Comparison of ENCODE assay signal across 14 cellular contexts in genomic region chrX:2484721-2485459, GRCh38. TPM values are rescaled to one million over a fixed set of nuclear protein-coding genes. Genes with fewer than 3 reads are reported as not detected.
DNase-seq lines count a peak whose midpoint lies in the region; ATAC-seq and TF ChIP-seq lines count a peak whose summit lies in the region.
"Had no signal": no experiment of that assay in that cellular context is flagged by ENCODE, and none has a peak within 500 bp of the region (broad histone marks: within the 10 kb centered on the region; RNA-seq: fewer than 3 reads in every experiment).

No MANE protein-coding gene starts in this region.

- H3K36me3 Mint-ChIP-seq in activated CD8-positive, alpha-beta T cell treated with anti-CD3 and anti-CD28 coated beads, Interleukin-2, amount 10 ng/mL, durations not matched to agents 7 days and 5 days (ENCODE audit: low read depth): peaks cover 25% of the 10 kb centered on the region
- H3K36me3 Mint-ChIP-seq in activated CD8-positive, alpha-beta T cell treated with anti-CD3 and anti-CD28 coated beads for 36 hours (ENCODE audit: low read depth): peaks cover 24% of the 10 kb centered on the region
- H3K36me3 Mint-ChIP-seq in neural progenitor cell: peaks cover 28% of the 10 kb centered on the region
- peaks cover 18% of the 10 kb centered on the region for H3K36me3 Mint-ChIP-seq in activated T-cell treated with anti-CD3 and anti-CD28 coated beads, Interleukin-2, amount 50 U/mL, for 4 hours (ENCODE audit: insufficient read depth)

- H3K27me3 Mint-ChIP-seq in activated CD8-positive, alpha-beta T cell treated with anti-CD3 and anti-CD28 coated beads, Interleukin-2, amount 10 ng/mL, durations not matched to agents 7 days and 5 days (ENCODE audit: low read depth): no peaks in the 10 kb centered on the region
- H3K27me3 Mint-ChIP-seq in activated CD8-positive, alpha-beta T cell treated with anti-CD3 and anti-CD28 coated beads for 36 hours: no peaks in the 10 kb centered on the region
- peaks cover 10% of the 10 kb centered on the region for H3K27me3 Mint-ChIP-seq in neural progenitor cell (ENCODE audit: insufficient read depth, low read depth)
- H3K27me3 Mint-ChIP-seq in activated T-cell treated with anti-CD3 and anti-CD28 coated beads, Interleukin-2, amount 50 U/mL, for 4 hours (ENCODE audit: low read depth): no peaks in the 10 kb centered on the region
- H3K27me3 Mint-ChIP-seq: stimulated activated naive CD8-positive, alpha-beta T cell treated with anti-CD3 and anti-CD28 coated beads, Interleukin-15, Interleukin-2, amounts not matched to agents 100 ng/mL and 50 ng/mL, for 24 hours had no signal

- H3K4me1 ChIP-seq in foreskin keratinocyte (no peaks in the 10 kb centered on the region), neural progenitor cell (peaks cover 20% of the 10 kb centered on the region), uterus (no peaks in the 10 kb centered on the region)
- H3K4me1 ChIP-seq: parathyroid adenoma had no signal

- no peak overlapping the region for H2AFZ ChIP-seq in neural progenitor cell (replicated peaks)
- H2AFZ ChIP-seq: parathyroid adenoma had no signal

- H3K9me3 Mint-ChIP-seq in activated CD8-positive, alpha-beta T cell treated with anti-CD3 and anti-CD28 coated beads, Interleukin-2, amount 10 ng/mL, durations not matched to agents 7 days and 5 days (ENCODE audit: insufficient read depth): peaks cover 4% of the 10 kb centered on the region
- H3K9me3 Mint-ChIP-seq in activated CD8-positive, alpha-beta T cell treated with anti-CD3 and anti-CD28 coated beads for 36 hours: peaks cover 4% of the 10 kb centered on the region
- peaks cover 4% of the 10 kb centered on the region for H3K9me3 Mint-ChIP-seq in neural progenitor cell
- peaks cover 3% of the 10 kb centered on the region for H3K9me3 Mint-ChIP-seq in activated T-cell treated with anti-CD3 and anti-CD28 coated beads, Interleukin-2, amount 50 U/mL, for 4 hours

- H3K9me3 ChIP-seq in neural progenitor cell (ENCODE audit: low read depth): no peaks in the 10 kb centered on the region
- no peaks in the 10 kb centered on the region for H3K9me3 ChIP-seq in uterus

- no peak overlapping the region for H3K4me3 ChIP-seq in neural progenitor cell
- peak overlapping the region; percentile 15 to 29 for H3K4me3 ChIP-seq in uterus
- H3K4me3 ChIP-seq: GM12878 had no signal

- H3K4me2 ChIP-seq in neural progenitor cell: peak overlapping the region; percentile 25
- H3K4me2 ChIP-seq: KMS-11 had no signal

- H3K36me3 ChIP-seq in neural progenitor cell (no peaks in the 10 kb centered on the region), uterus (no peaks in the 10 kb centered on the region)

- no peaks in the 10 kb centered on the region for H3K4me1 Mint-ChIP-seq in activated CD8-positive, alpha-beta T cell treated with anti-CD3 and anti-CD28 coated beads, Interleukin-2, amount 10 ng/mL, durations not matched to agents 7 days and 5 days (ENCODE audit: low read depth)
- H3K4me1 Mint-ChIP-seq in activated CD8-positive, alpha-beta T cell treated with anti-CD3 and anti-CD28 coated beads for 36 hours (ENCODE audit: low read depth): peaks cover 6% of the 10 kb centered on the region
- peaks cover 34% of the 10 kb centered on the region for H3K4me1 Mint-ChIP-seq in neural progenitor cell
- H3K4me1 Mint-ChIP-seq in activated T-cell treated with anti-CD3 and anti-CD28 coated beads, Interleukin-2, amount 50 U/mL, for 4 hours (ENCODE audit: low read depth): no peaks in the 10 kb centered on the region

- ATAC-seq in activated CD8-positive, alpha-beta T cell treated with anti-CD3 and anti-CD28 coated beads, Interleukin-2, amount 10 ng/mL, durations not matched to agents 7 days and 5 days: no peak
- ATAC-seq in activated CD8-positive, alpha-beta T cell treated with anti-CD3 and anti-CD28 coated beads for 36 hours: no peak
- peak; percentile 64 for ATAC-seq in foreskin keratinocyte
- no peak for ATAC-seq in GM21576 (IDR thresholded peaks at IDR 0.05; ENCODE audit: unreplicated experiment)
- no peak for ATAC-seq in activated T-cell treated with anti-CD3 and anti-CD28 coated beads, Interleukin-2, amount 50 U/mL, for 4 hours
- ATAC-seq: GM12878 had no signal

- peaks cover 3% of the 10 kb centered on the region for H4K20me1 ChIP-seq in neural progenitor cell (ENCODE audit: low read depth)

- no peaks in the 10 kb centered on the region for H3K27me3 ChIP-seq in foreskin keratinocyte
- H3K27me3 ChIP-seq in neural progenitor cell: no peaks in the 10 kb centered on the region
- no peaks in the 10 kb centered on the region for H3K27me3 ChIP-seq in uterus

- DNase-seq in activated CD8-positive, alpha-beta T cell treated with anti-CD3 and anti-CD28 coated beads, Interleukin-2, amount 10 ng/mL, durations not matched to agents 7 days and 5 days: no peak
- no peak for DNase-seq in activated CD8-positive, alpha-beta T cell treated with anti-CD3 and anti-CD28 coated beads for 36 hours
- DNase-seq in foreskin keratinocyte: peak; percentile 43 to 55
- DNase-seq in neural progenitor cell (ENCODE audit: low spot score): peak; percentile 34
- DNase-seq in uterus: peak in 1 of 2 donors; percentile 41
- no peak for DNase-seq in NOMO-1 treated with dmso at 0.1 percent for 144 hours (lab: John Stamatoyannopoulos, UW; ENCODE audit: unreplicated experiment)
- no peak for DNase-seq in activated T-cell treated with anti-CD3 and anti-CD28 coated beads, Interleukin-2, amount 50 U/mL, for 4 hours
- DNase-seq: activated CD8-positive, alpha-beta memory T cell treated with anti-CD3 and anti-CD28 coated beads for 24 hours had no signal

- TF ChIP-seq CTCF in activated CD8-positive, alpha-beta T cell treated with anti-CD3 and anti-CD28 coated beads for 36 hours (IDR thresholded peaks at IDR 0.05): no peak
- no peak for TF ChIP-seq CTCF in foreskin keratinocyte (conservative IDR thresholded peaks at IDR 0.05)
- no peak for TF ChIP-seq CTCF in neural progenitor cell (IDR thresholded peaks at IDR 0.05)
- TF ChIP-seq CTCF in uterus (IDR thresholded peaks at IDR 0.05): no peak

- intact Hi-C loops in activated CD8-positive, alpha-beta T cell treated with anti-CD3 and anti-CD28 coated beads for 36 hours (cut with micrococcal nuclease): no loop called here
- intact Hi-C loops in uterus (cut with DNase I; ENCODE audit: low total_unique reads): no loop called here

- peak overlapping the region; percentile 47 for H3K9ac ChIP-seq in neural progenitor cell
- H3K9ac ChIP-seq: KMS-11, parathyroid adenoma had no signal

- H3F3A ChIP-seq in neural progenitor cell (ENCODE audit: low read depth): peaks cover 28% of the 10 kb centered on the region

- POLR2A ChIA-PET in activated CD8-positive, alpha-beta T cell treated with anti-CD3 and anti-CD28 coated beads, Interleukin-2, amount 10 ng/mL, durations not matched to agents 7 days and 5 days (lab: Charles Lee): no interaction called here
- POLR2A ChIA-PET in activated CD8-positive, alpha-beta T cell treated with anti-CD3 and anti-CD28 coated beads for 36 hours (lab: Charles Lee): no interaction called here

- H3K27ac Mint-ChIP-seq in activated CD8-positive, alpha-beta T cell treated with anti-CD3 and anti-CD28 coated beads, Interleukin-2, amount 10 ng/mL, durations not matched to agents 7 days and 5 days: peak overlapping the region; percentile 49
- no peak overlapping the region for H3K27ac Mint-ChIP-seq in activated CD8-positive, alpha-beta T cell treated with anti-CD3 and anti-CD28 coated beads for 36 hours
- peak overlapping the region; percentile 95 for H3K27ac Mint-ChIP-seq in neural progenitor cell
- H3K27ac Mint-ChIP-seq: stimulated activated naive CD8-positive, alpha-beta T cell treated with anti-CD3 and anti-CD28 coated beads, Interleukin-15, Interleukin-2, amounts not matched to agents 100 ng/mL and 50 ng/mL, for 24 hours had no signal

- CTCF ChIA-PET in activated CD8-positive, alpha-beta T cell treated with anti-CD3 and anti-CD28 coated beads, Interleukin-2, amount 10 ng/mL, durations not matched to agents 7 days and 5 days (lab: Charles Lee): no interaction called here
- CTCF ChIA-PET in activated CD8-positive, alpha-beta T cell treated with anti-CD3 and anti-CD28 coated beads for 36 hours (lab: Charles Lee): no interaction called here

- TF ChIP-seq POLR2A in uterus (IDR thresholded peaks at IDR 0.05): no peak

- H3K4me3 Mint-ChIP-seq in activated CD8-positive, alpha-beta T cell treated with anti-CD3 and anti-CD28 coated beads, Interleukin-2, amount 10 ng/mL, durations not matched to agents 7 days and 5 days: no peak overlapping the region
- no peak overlapping the region for H3K4me3 Mint-ChIP-seq in activated CD8-positive, alpha-beta T cell treated with anti-CD3 and anti-CD28 coated beads for 36 hours
- H3K4me3 Mint-ChIP-seq in neural progenitor cell: peak overlapping the region; percentile 33
- H3K4me3 Mint-ChIP-seq in activated T-cell treated with anti-CD3 and anti-CD28 coated beads, Interleukin-2, amount 50 U/mL, for 4 hours: no peak overlapping the region
- H3K4me3 Mint-ChIP-seq: stimulated activated naive CD8-positive, alpha-beta T cell treated with anti-CD3 and anti-CD28 coated beads, Interleukin-15, Interleukin-2, amounts not matched to agents 100 ng/mL and 50 ng/mL, for 24 hours had no signal

- H3K79me2 ChIP-seq in neural progenitor cell (ENCODE audit: low read depth): peaks cover 90% of the 10 kb centered on the region

- H3K27ac ChIP-seq in foreskin keratinocyte: peak overlapping the region; percentile 31
- H3K27ac ChIP-seq in neural progenitor cell: peak overlapping the region; percentile 90
- H3K27ac ChIP-seq in uterus: peak overlapping the region; percentile 81 to 88
- H3K27ac ChIP-seq: 22Rv1, KMS-11, parathyroid adenoma had no signal

RNA-seq across cellular contexts. Expression of gene DHRSX, which starts 15.9 kb away (rescaled TPM):
- total RNA-seq in activated CD8-positive, alpha-beta T cell treated with anti-CD3 and anti-CD28 coated beads, Interleukin-2, amount 10 ng/mL, durations not matched to agents 7 days and 5 days: 10 to 100 TPM; 16.2 to 18.9 TPM
- total RNA-seq in activated CD8-positive, alpha-beta T cell treated with anti-CD3 and anti-CD28 coated beads for 36 hours: 10 to 100 TPM; 19.7 to 22.0 TPM
- total RNA-seq in foreskin keratinocyte (18.8 and 22.2 TPM in 2 replicates), neural progenitor cell (ENCODE audit: low replicate concordance) (25.6 and 31.8 TPM in 2 replicates), uterus (10 to 100 TPM in 2 of 4 donors, 1 to 10 TPM in 2; 4.4 to 23.8 (median 11.3) TPM)
- polyA plus RNA-seq in foreskin keratinocyte: 26.5 and 29.4 TPM in 2 replicates
- total RNA-seq in activated T-cell treated with anti-CD3 and anti-CD28 coated beads, Interleukin-2, amount 50 U/mL, for 4 hours: 10 to 100 TPM; 19.3 to 23.2 (median 22.0) TPM

RNA-seq across cellular contexts. Expression of gene ZBED1, which starts 15.9 kb away (rescaled TPM):
- 10 to 100 TPM; 36.7 to 40.3 TPM for total RNA-seq in activated CD8-positive, alpha-beta T cell treated with anti-CD3 and anti-CD28 coated beads, Interleukin-2, amount 10 ng/mL, durations not matched to agents 7 days and 5 days
- total RNA-seq in activated CD8-positive, alpha-beta T cell treated with anti-CD3 and anti-CD28 coated beads for 36 hours: 10 to 100 TPM; 26.3 to 28.7 TPM
- total RNA-seq in foreskin keratinocyte (23.1 and 25.3 TPM in 2 replicates), neural progenitor cell (ENCODE audit: low replicate concordance) (36.9 and 37.0 TPM in 2 replicates), uterus (10 to 100 TPM; 15.6 to 39.2 (median 22.1) TPM)
- 11.5 and 14.3 TPM in 2 replicates for polyA plus RNA-seq in foreskin keratinocyte
- total RNA-seq in activated T-cell treated with anti-CD3 and anti-CD28 coated beads, Interleukin-2, amount 50 U/mL, for 4 hours: 10 to 100 TPM; 28.0 to 38.3 (median 36.3) TPM

Comparison
In these comparisons a context has a peak if more than half of its experiments do, and no peak if none do; other contexts are left out.
1. DNase-seq: peak in foreskin keratinocyte (2 of 2) and neural progenitor cell (single experiment); none in activated CD8-positive, alpha-beta T cell treated with anti-CD3 and anti-CD28 coated beads, Interleukin-2, amount 10 ng/mL, durations not matched to agents 7 days and 5 days (single experiment), activated CD8-positive, alpha-beta T cell treated with anti-CD3 and anti-CD28 coated beads for 36 hours (single experiment), NOMO-1 treated with dmso at 0.1 percent for 144 hours (single experiment) and activated T-cell treated with anti-CD3 and anti-CD28 coated beads, Interleukin-2, amount 50 U/mL, for 4 hours (single experiment).
2. H3K27ac ChIP-seq: peak in every context shown above with its lines; median percentile 90 in neural progenitor cell; 84 in uterus; 31 in foreskin keratinocyte.